8 cellular contexts compared by ENCODE assay signal in the genomic region with DNA sequence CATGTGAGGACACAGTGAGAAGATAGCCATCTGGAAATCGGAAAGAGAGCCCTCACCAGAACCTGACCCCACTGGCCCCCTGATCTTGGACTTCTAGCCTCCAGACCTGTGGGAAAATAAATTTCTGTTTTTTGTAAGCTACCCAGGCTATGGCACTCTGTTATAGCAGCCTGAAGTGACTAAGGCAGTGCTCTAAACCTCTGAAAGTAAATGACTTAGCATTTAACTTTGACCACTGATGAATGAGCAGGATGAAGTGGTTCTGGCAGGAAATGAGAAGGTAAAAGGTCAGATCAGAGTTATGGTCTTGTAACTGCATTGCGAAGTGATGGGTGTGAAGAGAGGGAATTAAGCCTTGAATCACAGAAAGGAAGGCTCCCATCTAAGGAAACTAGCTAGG. TPM values are rescaled to one million over a fixed set of nuclear protein-coding genes. Genes with fewer than 3 reads are reported as not detected.
DNase-seq lines count a peak whose midpoint lies in the region; TF ChIP-seq lines count a peak whose summit lies in the region.

No MANE protein-coding gene starts in this region.

- H3K36me3 ChIP-seq in GM23248 (ENCODE audit: low read depth) (no peaks in the 10 kb centered on the region), kidney epithelial cell (ENCODE audit: control insufficient read depth, insufficient read depth, low read length) (no peaks in the 10 kb centered on the region), ascending aorta (no peaks in the 10 kb centered on the region)

- H3K27ac ChIP-seq in GM23248 = peak overlapping the region; percentile 87
- no peak overlapping the region for H3K27ac ChIP-seq in ascending aorta

- intact Hi-C loops in ascending aorta (cut with DNase I) = no loop called here

- no peaks in the 10 kb centered on the region for H3K9me2 ChIP-seq in GM23248 (ENCODE audit: insufficient read depth)

- no peaks in the 10 kb centered on the region for H3K79me2 ChIP-seq in GM23248 (ENCODE audit: insufficient read depth)

- H3K9me3 ChIP-seq in GM23248 (ENCODE audit: low read depth) (no peaks in the 10 kb centered on the region), ascending aorta (no peaks in the 10 kb centered on the region)

- DNase-seq in GDM1 (lab: John Stamatoyannopoulos, UW) (peak; percentile 24), GM23248 (peak; percentile 78), NCI-H226 (peak; percentile 49), kidney epithelial cell (ENCODE audit: low read depth) (peak; percentile 77), NCI-H82 (lab: John Stamatoyannopoulos, UW) (no peak), ascending aorta (ENCODE audit: low spot score in 2 of 2) (no peak), iPS-NIHi7 (ENCODE audit: extremely low spot score) (no peak), DMS53 (lab: John Stamatoyannopoulos, UW) (no peak)

- peaks cover 32% of the 10 kb centered on the region for H3F3A ChIP-seq in GM23248 (ENCODE audit: insufficient read depth)

- no peak overlapping the region for H2AFZ ChIP-seq in GM23248

- peak overlapping the region; percentile 65 for H3K9ac ChIP-seq in GM23248

- H3K4me3 ChIP-seq in GM23248 (0 out of 2 replicates have a peak overlapping the region, but pooled peaks have one; percentile 10), kidney epithelial cell (ENCODE audit: low read depth, low read length) (no peak overlapping the region), ascending aorta (no peak overlapping the region)

- peaks cover 32% of the 10 kb centered on the region for H3K4me1 ChIP-seq in GM23248 (ENCODE audit: insufficient read depth)
- H3K4me1 ChIP-seq in ascending aorta = peaks cover 0 to 5% of the 10 kb centered on the region in 2 donors

- in situ Hi-C loops in GM23248 (cut with MboI) = no loop called here

- no peaks in the 10 kb centered on the region for H4K20me1 ChIP-seq in GM23248 (ENCODE audit: insufficient read depth)

- peak overlapping the region; percentile 55 for H3K4me2 ChIP-seq in GM23248 (ENCODE audit: unreplicated experiment)

- H3K27me3 ChIP-seq in GM23248 (replicated peaks; ENCODE audit: insufficient read depth) = no peaks in the 10 kb centered on the region
- H3K27me3 ChIP-seq in kidney epithelial cell (ENCODE audit: control insufficient read depth, insufficient read depth, low read length) = no peaks in the 10 kb centered on the region
- no peaks in the 10 kb centered on the region for H3K27me3 ChIP-seq in ascending aorta

- 1 to 3% methylated on average over 2 of the region's 2 CpGs for WGBS in GM23248 (ENCODE audit: low coverage in 1 of 2, low lambda C conversion rate in 2 of 2, missing lambda C conversion rate in 2 of 2), 2 experiments

- TF ChIP-seq CTCF in kidney epithelial cell (IDR thresholded peaks at IDR 0.05; ENCODE audit: insufficient read depth, low read length, poor library complexity, severe bottlenecking) (no peak), ascending aorta (IDR thresholded peaks at IDR 0.05) (no peak)

RNA-seq across cellular contexts. Expression of gene GPAT3, which starts 17.0 kb away (rescaled TPM):
- total RNA-seq in GM23248 (2014; rRNA removed; shearing (Covaris generic)) = 1.7 and 13.8 TPM in 2 replicates
- 2.5 and 3.2 TPM in 2 replicates for polyA plus RNA-seq in GM23248 (2016; fragmentation: Nextera tagmentation; extraction: Ambion mirVana)
- total RNA-seq in kidney epithelial cell (8.2 and 9.1 TPM in 2 replicates), ascending aorta (1.5 TPM)

Comparison
In these comparisons a context has a peak if more than half of its experiments do, and no peak if none do; other contexts are left out.
1. DNase-seq: peak in GDM1 (single experiment), GM23248 (single experiment), NCI-H226 (single experiment) and kidney epithelial cell (single experiment); none in NCI-H82 (single experiment), ascending aorta (0 of 2), iPS-NIHi7 (single experiment) and DMS53 (single experiment).